In the genomic region with DNA sequence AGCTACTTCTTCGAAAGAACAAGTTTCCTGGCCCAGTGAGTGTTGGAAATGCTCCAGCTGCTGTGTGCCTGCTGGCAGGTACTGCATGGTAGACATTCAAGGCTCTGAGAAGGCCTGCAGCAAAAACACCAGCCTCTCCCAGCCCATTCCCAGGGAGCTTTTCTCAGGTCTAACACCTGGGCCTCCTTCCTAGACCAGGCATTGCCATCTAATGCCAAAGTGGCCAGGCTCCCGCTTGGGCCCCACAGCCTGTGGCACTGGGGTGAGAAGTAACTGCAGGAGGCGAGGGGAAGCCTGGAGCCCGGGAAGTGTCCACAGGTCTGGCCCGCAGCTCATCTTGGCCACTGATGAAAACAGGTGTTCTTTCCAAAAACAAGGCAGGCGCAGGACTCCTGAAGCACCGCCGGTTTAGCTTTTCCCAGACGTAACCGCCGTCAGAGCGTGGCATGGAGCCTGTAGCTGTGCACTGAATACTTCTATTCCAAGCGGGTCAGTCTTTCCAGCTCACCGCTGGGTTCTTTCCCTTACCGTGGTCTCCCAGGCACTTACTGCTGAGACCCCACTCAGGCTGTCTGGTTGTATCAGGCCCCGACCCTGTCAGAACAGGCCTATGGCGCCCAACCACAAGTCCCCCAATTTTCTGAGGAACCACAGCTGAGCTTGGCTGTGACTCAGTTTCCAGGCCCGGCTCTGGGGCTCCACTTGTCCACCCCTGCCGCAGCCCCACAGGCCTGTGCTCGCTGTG, we compare ENCODE assay signal across 1 cellular context.
TF ChIP-seq lines count a peak whose summit lies in the region.

No MANE protein-coding gene starts in this region.

TF ChIP-seq in liver, 16 proteins besides CTCF, POLR2A, EP300 and RAD21 (continued from another document):
- TF ChIP-seq, protein P1, sequence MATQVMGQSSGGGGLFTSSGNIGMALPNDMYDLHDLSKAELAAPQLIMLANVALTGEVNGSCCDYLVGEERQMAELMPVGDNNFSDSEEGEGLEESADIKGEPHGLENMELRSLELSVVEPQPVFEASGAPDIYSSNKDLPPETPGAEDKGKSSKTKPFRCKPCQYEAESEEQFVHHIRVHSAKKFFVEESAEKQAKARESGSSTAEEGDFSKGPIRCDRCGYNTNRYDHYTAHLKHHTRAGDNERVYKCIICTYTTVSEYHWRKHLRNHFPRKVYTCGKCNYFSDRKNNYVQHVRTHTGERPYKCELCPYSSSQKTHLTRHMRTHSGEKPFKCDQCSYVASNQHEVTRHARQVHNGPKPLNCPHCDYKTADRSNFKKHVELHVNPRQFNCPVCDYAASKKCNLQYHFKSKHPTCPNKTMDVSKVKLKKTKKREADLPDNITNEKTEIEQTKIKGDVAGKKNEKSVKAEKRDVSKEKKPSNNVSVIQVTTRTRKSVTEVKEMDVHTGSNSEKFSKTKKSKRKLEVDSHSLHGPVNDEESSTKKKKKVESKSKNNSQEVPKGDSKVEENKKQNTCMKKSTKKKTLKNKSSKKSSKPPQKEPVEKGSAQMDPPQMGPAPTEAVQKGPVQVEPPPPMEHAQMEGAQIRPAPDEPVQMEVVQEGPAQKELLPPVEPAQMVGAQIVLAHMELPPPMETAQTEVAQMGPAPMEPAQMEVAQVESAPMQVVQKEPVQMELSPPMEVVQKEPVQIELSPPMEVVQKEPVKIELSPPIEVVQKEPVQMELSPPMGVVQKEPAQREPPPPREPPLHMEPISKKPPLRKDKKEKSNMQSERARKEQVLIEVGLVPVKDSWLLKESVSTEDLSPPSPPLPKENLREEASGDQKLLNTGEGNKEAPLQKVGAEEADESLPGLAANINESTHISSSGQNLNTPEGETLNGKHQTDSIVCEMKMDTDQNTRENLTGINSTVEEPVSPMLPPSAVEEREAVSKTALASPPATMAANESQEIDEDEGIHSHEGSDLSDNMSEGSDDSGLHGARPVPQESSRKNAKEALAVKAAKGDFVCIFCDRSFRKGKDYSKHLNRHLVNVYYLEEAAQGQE (IDR thresholded peaks at IDR 0.05) = no peak
- TF ChIP-seq HNF4A (conservative IDR thresholded peaks at IDR 0.05) (peak in 1 of 2 donors; percentile 1), FOXA2 (IDR thresholded peaks at IDR 0.05) (no peak), RXRA (IDR thresholded peaks at IDR 0.05) (no peak), MAX (IDR thresholded peaks at IDR 0.05) (no peak)
